In genomic region chr4:110632506-110633357, GRCh38 we compare ENCODE assay signal across 10 cellular contexts. TPM values are rescaled to one million over a fixed set of nuclear protein-coding genes. Genes with fewer than 3 reads are reported as not detected.
DNase-seq lines count a peak whose midpoint lies in the region; ATAC-seq and TF ChIP-seq lines count a peak whose summit lies in the region.
"Had no signal": no experiment of that assay in that cellular context is flagged by ENCODE, and none has a peak within 500 bp of the region (broad histone marks: within the 10 kb centered on the region; RNA-seq: fewer than 3 reads in every experiment).

No MANE protein-coding gene starts in this region.

- H3K36me3 Mint-ChIP-seq in natural killer cell treated with Interleukin-12 subunit alpha and Interleukin-12 subunit beta and Interleukin-15 and Interleukin-18, amount 100 ng/mL, for 72 hours: peaks cover 20% of the 10 kb centered on the region

- H3K27me3 Mint-ChIP-seq in natural killer cell treated with Interleukin-12 subunit alpha and Interleukin-12 subunit beta and Interleukin-15 and Interleukin-18, amount 100 ng/mL, for 72 hours: peaks cover 46 to 66% of the 10 kb centered on the region in 2 donors

- H3K27me3 ChIP-seq in body of pancreas: peaks cover 0 to 75% of the 10 kb centered on the region in 2 donors
- H3K27me3 ChIP-seq in suprapubic skin: peaks cover 98% of the 10 kb centered on the region

- H3K4me3 Mint-ChIP-seq in natural killer cell treated with Interleukin-12 subunit alpha and Interleukin-12 subunit beta and Interleukin-15 and Interleukin-18, amount 100 ng/mL, for 72 hours: no peak overlapping the region

- intact Hi-C loops in body of pancreas (cut with DNase I): loop anchor here (10.0 kb wide), 1 partner anchor 652 kb away; no protein-coding TSS in a partner anchor

- TF ChIP-seq CTCF in body of pancreas (IDR thresholded peaks at IDR 0.05) (no peak), suprapubic skin (IDR thresholded peaks at IDR 0.05) (no peak)

- WGBS in body of pancreas, 2 donors: 6 to 8% methylated on average over 51 to 58 of the region's 58 CpGs
- WGBS in suprapubic skin: 41% methylated on average over 32 of the region's 58 CpGs

- H3K9me3 ChIP-seq in body of pancreas (no peaks in the 10 kb centered on the region), suprapubic skin (no peaks in the 10 kb centered on the region)

- TF ChIP-seq EP300 in suprapubic skin (IDR thresholded peaks at IDR 0.05): no peak

- H3K27ac ChIP-seq in body of pancreas (no peak overlapping the region), suprapubic skin (no peak overlapping the region)

- ATAC-seq in body of pancreas: peak; percentile 12
- no peak for ATAC-seq in natural killer cell treated with Interleukin-12 subunit alpha and Interleukin-12 subunit beta and Interleukin-15 and Interleukin-18, amount 100 ng/mL, for 72 hours

- H3K4me1 Mint-ChIP-seq in natural killer cell treated with Interleukin-12 subunit alpha and Interleukin-12 subunit beta and Interleukin-15 and Interleukin-18, amount 100 ng/mL, for 72 hours (ENCODE audit: low read depth in 2 of 2): peaks cover 6 to 9% of the 10 kb centered on the region in 2 donors

- H3K4me3 ChIP-seq in body of pancreas: no peak overlapping the region
- H3K4me3 ChIP-seq in suprapubic skin: peak overlapping the region; percentile 31

- TF ChIP-seq POLR2A in body of pancreas (IDR thresholded peaks at IDR 0.05) (no peak), suprapubic skin (IDR thresholded peaks at IDR 0.05) (no peak)

- peak; percentile 21 to 22 for DNase-seq in activated T-cell treated with anti-CD3 and anti-CD28 coated beads, Interleukin-2, amount 50 U/mL, for 48 hours
- no peak for DNase-seq in activated T-cell treated with anti-CD3 and anti-CD28 coated beads for 4 hours
- DNase-seq in body of pancreas: no peak
- peak; percentile 42 for DNase-seq in left kidney (ENCODE audit: low read depth, low spot score)
- DNase-seq in suprapubic skin (ENCODE audit: low spot score in 2 of 2): no peak
- no peak for DNase-seq in NCI-H524 (lab: John Stamatoyannopoulos, UW)
- no peak for DNase-seq in DMS153 treated with DMSO at 0.1 percent for 48 hours (lab: John Stamatoyannopoulos, UW; ENCODE audit: unreplicated experiment)
- DNase-seq in natural killer cell treated with Interleukin-12 subunit alpha and Interleukin-12 subunit beta and Interleukin-15 and Interleukin-18, amount 100 ng/mL, for 72 hours (ENCODE audit: low spot score): no peak

- H3K4me1 ChIP-seq in body of pancreas (peaks cover 34% of the 10 kb centered on the region), suprapubic skin (peaks cover 32% of the 10 kb centered on the region)

- H3K9me3 Mint-ChIP-seq in natural killer cell treated with Interleukin-12 subunit alpha and Interleukin-12 subunit beta and Interleukin-15 and Interleukin-18, amount 100 ng/mL, for 72 hours: peaks cover 6% of the 10 kb centered on the region
- H3K9me3 Mint-ChIP-seq: activated CD4-positive, alpha-beta memory T cell treated with anti-CD3 and anti-CD28 coated beads, Interleukin-2, amount 10 ng/mL, durations not matched to agents 7 days and 5 days had no signal

- no peak overlapping the region for H3K27ac Mint-ChIP-seq in natural killer cell treated with Interleukin-12 subunit alpha and Interleukin-12 subunit beta and Interleukin-15 and Interleukin-18, amount 100 ng/mL, for 72 hours
- H3K27ac Mint-ChIP-seq: CD4-positive, CD25-positive, alpha-beta regulatory T cell had no signal

- no peaks in the 10 kb centered on the region for H3K36me3 ChIP-seq in body of pancreas (replicated peaks in 1 of 2; ENCODE audit: insufficient read depth in 1 of 2, low read depth in 2 of 2)
- H3K36me3 ChIP-seq in suprapubic skin: no peaks in the 10 kb centered on the region

RNA-seq across cellular contexts. Expression of gene PITX2, which starts 9.9 kb away (rescaled TPM):
- total RNA-seq in body of pancreas (not detected), suprapubic skin (1 to 10 TPM in 3 of 4 donors, under 1 TPM in 1; 0.48 to 8.3 (median 4.1) TPM)
- not detected for total RNA-seq in natural killer cell treated with Interleukin-12 subunit alpha and Interleukin-12 subunit beta and Interleukin-15 and Interleukin-18, amount 100 ng/mL, for 72 hours
- total RNA-seq: CD4-positive, CD25-positive, alpha-beta regulatory T cell had no signal

Comparison
In these comparisons a context has a peak if more than half of its experiments do, and no peak if none do; other contexts are left out.
1. DNase-seq: peak in activated T-cell treated with anti-CD3 and anti-CD28 coated beads, Interleukin-2, amount 50 U/mL, for 48 hours (2 of 2) and left kidney (single experiment); none in activated T-cell treated with anti-CD3 and anti-CD28 coated beads for 4 hours (single experiment), body of pancreas (0 of 4), suprapubic skin (0 of 2), NCI-H524 (0 of 2), DMS153 treated with DMSO at 0.1 percent for 48 hours (single experiment) and natural killer cell treated with Interleukin-12 subunit alpha and Interleukin-12 subunit beta and Interleukin-15 and Interleukin-18, amount 100 ng/mL, for 72 hours (single experiment).